In the genomic region with DNA sequence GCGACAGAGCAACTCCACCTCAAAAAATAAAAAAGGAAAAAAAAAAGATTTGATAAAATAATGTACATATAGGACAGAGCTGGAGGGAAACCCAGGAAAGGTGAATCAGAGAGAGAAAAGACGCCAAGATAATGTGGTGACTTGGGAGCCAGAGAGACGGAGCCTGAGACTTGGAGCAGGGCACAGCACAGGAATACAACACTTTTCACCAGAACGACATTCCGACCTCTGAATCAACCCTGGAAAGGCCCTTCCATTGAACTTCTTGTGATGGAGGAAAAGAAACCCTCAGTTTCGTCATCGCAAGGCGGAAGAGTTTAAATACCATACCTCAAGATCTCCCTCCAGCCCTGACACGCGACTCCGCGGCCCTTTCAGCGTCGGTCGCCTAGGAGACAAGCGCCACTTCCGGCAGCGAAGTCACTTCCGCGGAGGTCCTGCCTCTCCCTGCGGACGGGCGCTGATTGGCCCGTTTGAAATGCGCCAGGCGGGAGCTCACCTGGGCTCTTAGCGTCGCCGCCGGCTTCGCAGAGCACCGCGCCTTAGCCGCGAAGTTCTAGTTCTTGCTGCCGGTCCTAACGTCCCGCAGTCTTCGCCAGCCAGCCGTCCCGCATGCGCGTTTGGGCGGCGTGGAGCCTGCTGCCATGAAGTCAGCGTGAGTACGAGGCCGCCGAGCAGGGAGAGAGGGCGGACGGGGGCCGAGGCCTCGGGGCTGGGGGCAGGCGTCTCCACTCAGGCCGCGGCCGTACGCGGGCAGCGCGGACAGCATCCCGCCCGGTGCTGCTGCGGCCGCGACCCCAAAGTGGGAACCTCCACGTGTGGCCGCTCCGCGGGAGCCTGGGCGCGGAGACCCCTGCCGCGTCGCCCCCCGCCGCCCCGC, we compare ENCODE assay signal across 1 cellular context.
TF ChIP-seq lines count a peak whose summit lies in the region.

KIF23 (plus strand) TSS at position 528 of the 880 bp plus-strand sequence; CDS start at position 645, 117 bp downstream.

TF ChIP-seq in K562, 482 proteins besides CTCF, POLR2A, EP300 and RAD21 (continued from another document and continues in another):
- TF ChIP-seq, protein P1, sequence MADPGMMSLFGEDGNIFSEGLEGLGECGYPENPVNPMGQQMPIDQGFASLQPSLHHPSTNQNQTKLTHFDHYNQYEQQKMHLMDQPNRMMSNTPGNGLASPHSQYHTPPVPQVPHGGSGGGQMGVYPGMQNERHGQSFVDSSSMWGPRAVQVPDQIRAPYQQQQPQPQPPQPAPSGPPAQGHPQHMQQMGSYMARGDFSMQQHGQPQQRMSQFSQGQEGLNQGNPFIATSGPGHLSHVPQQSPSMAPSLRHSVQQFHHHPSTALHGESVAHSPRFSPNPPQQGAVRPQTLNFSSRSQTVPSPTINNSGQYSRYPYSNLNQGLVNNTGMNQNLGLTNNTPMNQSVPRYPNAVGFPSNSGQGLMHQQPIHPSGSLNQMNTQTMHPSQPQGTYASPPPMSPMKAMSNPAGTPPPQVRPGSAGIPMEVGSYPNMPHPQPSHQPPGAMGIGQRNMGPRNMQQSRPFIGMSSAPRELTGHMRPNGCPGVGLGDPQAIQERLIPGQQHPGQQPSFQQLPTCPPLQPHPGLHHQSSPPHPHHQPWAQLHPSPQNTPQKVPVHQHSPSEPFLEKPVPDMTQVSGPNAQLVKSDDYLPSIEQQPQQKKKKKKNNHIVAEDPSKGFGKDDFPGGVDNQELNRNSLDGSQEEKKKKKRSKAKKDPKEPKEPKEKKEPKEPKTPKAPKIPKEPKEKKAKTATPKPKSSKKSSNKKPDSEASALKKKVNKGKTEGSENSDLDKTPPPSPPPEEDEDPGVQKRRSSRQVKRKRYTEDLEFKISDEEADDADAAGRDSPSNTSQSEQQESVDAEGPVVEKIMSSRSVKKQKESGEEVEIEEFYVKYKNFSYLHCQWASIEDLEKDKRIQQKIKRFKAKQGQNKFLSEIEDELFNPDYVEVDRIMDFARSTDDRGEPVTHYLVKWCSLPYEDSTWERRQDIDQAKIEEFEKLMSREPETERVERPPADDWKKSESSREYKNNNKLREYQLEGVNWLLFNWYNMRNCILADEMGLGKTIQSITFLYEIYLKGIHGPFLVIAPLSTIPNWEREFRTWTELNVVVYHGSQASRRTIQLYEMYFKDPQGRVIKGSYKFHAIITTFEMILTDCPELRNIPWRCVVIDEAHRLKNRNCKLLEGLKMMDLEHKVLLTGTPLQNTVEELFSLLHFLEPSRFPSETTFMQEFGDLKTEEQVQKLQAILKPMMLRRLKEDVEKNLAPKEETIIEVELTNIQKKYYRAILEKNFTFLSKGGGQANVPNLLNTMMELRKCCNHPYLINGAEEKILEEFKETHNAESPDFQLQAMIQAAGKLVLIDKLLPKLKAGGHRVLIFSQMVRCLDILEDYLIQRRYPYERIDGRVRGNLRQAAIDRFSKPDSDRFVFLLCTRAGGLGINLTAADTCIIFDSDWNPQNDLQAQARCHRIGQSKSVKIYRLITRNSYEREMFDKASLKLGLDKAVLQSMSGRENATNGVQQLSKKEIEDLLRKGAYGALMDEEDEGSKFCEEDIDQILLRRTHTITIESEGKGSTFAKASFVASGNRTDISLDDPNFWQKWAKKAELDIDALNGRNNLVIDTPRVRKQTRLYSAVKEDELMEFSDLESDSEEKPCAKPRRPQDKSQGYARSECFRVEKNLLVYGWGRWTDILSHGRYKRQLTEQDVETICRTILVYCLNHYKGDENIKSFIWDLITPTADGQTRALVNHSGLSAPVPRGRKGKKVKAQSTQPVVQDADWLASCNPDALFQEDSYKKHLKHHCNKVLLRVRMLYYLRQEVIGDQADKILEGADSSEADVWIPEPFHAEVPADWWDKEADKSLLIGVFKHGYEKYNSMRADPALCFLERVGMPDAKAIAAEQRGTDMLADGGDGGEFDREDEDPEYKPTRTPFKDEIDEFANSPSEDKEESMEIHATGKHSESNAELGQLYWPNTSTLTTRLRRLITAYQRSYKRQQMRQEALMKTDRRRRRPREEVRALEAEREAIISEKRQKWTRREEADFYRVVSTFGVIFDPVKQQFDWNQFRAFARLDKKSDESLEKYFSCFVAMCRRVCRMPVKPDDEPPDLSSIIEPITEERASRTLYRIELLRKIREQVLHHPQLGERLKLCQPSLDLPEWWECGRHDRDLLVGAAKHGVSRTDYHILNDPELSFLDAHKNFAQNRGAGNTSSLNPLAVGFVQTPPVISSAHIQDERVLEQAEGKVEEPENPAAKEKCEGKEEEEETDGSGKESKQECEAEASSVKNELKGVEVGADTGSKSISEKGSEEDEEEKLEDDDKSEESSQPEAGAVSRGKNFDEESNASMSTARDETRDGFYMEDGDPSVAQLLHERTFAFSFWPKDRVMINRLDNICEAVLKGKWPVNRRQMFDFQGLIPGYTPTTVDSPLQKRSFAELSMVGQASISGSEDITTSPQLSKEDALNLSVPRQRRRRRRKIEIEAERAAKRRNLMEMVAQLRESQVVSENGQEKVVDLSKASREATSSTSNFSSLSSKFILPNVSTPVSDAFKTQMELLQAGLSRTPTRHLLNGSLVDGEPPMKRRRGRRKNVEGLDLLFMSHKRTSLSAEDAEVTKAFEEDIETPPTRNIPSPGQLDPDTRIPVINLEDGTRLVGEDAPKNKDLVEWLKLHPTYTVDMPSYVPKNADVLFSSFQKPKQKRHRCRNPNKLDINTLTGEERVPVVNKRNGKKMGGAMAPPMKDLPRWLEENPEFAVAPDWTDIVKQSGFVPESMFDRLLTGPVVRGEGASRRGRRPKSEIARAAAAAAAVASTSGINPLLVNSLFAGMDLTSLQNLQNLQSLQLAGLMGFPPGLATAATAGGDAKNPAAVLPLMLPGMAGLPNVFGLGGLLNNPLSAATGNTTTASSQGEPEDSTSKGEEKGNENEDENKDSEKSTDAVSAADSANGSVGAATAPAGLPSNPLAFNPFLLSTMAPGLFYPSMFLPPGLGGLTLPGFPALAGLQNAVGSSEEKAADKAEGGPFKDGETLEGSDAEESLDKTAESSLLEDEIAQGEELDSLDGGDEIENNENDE (IDR thresholded peaks at IDR 0.05; ENCODE audit: low read depth, low read length) = no peak
- TF ChIP-seq RNF2 (IDR thresholded peaks at IDR 0.05) (peak; percentile 73; the same call in 1 of the 2 replicates), ZNF12 (CRISPR knock-in tag; IDR thresholded peaks at IDR 0.05) (0 out of 2 replicates have a peak, but pooled peaks have one; percentile 54), JUNB (CRISPR knock-in tag; conservative IDR thresholded peaks at IDR 0.05) (no peak), PATZ1 (CRISPR knock-in tag; IDR thresholded peaks at IDR 0.05; ENCODE audit: borderline replicate concordance) (no peak), FOXP1 (CRISPR knock-in tag; IDR thresholded peaks at IDR 0.05) (0 out of 2 replicates have a peak, but pooled peaks have one; percentile 51), SUPT5H (IDR thresholded peaks at IDR 0.05) (peak; percentile 81), TEAD4 (IDR thresholded peaks at IDR 0.05; ENCODE audit: low read length) (no peak), TEAD4 (CRISPR knock-in tag; IDR thresholded peaks at IDR 0.05; ENCODE audit: borderline replicate concordance) (no peak), E2F3 (CRISPR knock-in tag; IDR thresholded peaks at IDR 0.05) (0 out of 2 replicates have a peak, but pooled peaks have one; percentile 56), MYBL2 (IDR thresholded peaks at IDR 0.05; ENCODE audit: low read depth) (peak; percentile 98), MYBL2 (CRISPR knock-in tag; IDR thresholded peaks at IDR 0.05; ENCODE audit: borderline replicate concordance) (peak; percentile 90; the same call in 1 of the 2 replicates), HDAC1 (IDR thresholded peaks at IDR 0.05) (peak in 1 of 2 experiments; percentile 98; a peak in 2 of 4 replicates), ZNF551 (CRISPR knock-in tag; IDR thresholded peaks at IDR 0.05) (no peak), BRF1 (IDR thresholded peaks at IDR 0.05; ENCODE audit: borderline replicate concordance, extremely low read depth, insufficient read length) (no peak), TAF7 (tag; IDR thresholded peaks at IDR 0.05) (no peak), BCL6 (CRISPR knock-in tag; IDR thresholded peaks at IDR 0.05) (no peak), WHSC1 (IDR thresholded peaks at IDR 0.05; ENCODE audit: low read length) (no peak), ZNF347 (CRISPR knock-in tag; IDR thresholded peaks at IDR 0.05; ENCODE audit: low read depth) (no peak), SIX5 (IDR thresholded peaks at IDR 0.05; ENCODE audit: borderline replicate concordance in 1 of 2, insufficient read depth in 1 of 2, low read depth in 1 of 2, low read length in 2 of 2) (peak in 1 of 2 experiments; percentile 27; a peak in 1 of 4 replicates), TARDBP (IDR thresholded peaks at IDR 0.05) (0 out of 2 replicates have a peak, but pooled peaks have one; percentile 29), KLF16 (IDR thresholded peaks at IDR 0.05) (no peak), RBFOX2 (IDR thresholded peaks at IDR 0.05; ENCODE audit: low read depth, low read length) (peak; percentile 98), MTA1 (IDR thresholded peaks at IDR 0.05; ENCODE audit: borderline replicate concordance) (no peak; the same call in 1 of the 2 replicates), SRSF9 (IDR thresholded peaks at IDR 0.05; ENCODE audit: borderline replicate concordance, low read depth, low read length) (no peak), PBX2 (CRISPR knock-in tag; IDR thresholded peaks at IDR 0.05; ENCODE audit: low read depth) (no peak), PBX2 (tag; conservative IDR thresholded peaks at IDR 0.05; ENCODE audit: low read depth) (no peak)
- TF ChIP-seq, protein P2, sequence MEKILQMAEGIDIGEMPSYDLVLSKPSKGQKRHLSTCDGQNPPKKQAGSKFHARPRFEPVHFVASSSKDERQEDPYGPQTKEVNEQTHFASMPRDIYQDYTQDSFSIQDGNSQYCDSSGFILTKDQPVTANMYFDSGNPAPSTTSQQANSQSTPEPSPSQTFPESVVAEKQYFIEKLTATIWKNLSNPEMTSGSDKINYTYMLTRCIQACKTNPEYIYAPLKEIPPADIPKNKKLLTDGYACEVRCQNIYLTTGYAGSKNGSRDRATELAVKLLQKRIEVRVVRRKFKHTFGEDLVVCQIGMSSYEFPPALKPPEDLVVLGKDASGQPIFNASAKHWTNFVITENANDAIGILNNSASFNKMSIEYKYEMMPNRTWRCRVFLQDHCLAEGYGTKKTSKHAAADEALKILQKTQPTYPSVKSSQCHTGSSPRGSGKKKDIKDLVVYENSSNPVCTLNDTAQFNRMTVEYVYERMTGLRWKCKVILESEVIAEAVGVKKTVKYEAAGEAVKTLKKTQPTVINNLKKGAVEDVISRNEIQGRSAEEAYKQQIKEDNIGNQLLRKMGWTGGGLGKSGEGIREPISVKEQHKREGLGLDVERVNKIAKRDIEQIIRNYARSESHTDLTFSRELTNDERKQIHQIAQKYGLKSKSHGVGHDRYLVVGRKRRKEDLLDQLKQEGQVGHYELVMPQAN (IDR thresholded peaks at IDR 0.05; ENCODE audit: borderline replicate concordance) = peak; percentile 99
- TF ChIP-seq, protein P3, sequence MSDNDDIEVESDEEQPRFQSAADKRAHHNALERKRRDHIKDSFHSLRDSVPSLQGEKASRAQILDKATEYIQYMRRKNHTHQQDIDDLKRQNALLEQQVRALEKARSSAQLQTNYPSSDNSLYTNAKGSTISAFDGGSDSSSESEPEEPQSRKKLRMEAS (CRISPR knock-in tag; IDR thresholded peaks at IDR 0.05) = peak; percentile 91
- TF ChIP-seq, protein P4, sequence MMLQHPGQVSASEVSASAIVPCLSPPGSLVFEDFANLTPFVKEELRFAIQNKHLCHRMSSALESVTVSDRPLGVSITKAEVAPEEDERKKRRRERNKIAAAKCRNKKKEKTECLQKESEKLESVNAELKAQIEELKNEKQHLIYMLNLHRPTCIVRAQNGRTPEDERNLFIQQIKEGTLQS (IDR thresholded peaks at IDR 0.05) = peak; percentile 72
- TF ChIP-seq, protein P4 (CRISPR knock-in tag; conservative IDR thresholded peaks at IDR 0.05) = no peak
- TF ChIP-seq, protein P5, sequence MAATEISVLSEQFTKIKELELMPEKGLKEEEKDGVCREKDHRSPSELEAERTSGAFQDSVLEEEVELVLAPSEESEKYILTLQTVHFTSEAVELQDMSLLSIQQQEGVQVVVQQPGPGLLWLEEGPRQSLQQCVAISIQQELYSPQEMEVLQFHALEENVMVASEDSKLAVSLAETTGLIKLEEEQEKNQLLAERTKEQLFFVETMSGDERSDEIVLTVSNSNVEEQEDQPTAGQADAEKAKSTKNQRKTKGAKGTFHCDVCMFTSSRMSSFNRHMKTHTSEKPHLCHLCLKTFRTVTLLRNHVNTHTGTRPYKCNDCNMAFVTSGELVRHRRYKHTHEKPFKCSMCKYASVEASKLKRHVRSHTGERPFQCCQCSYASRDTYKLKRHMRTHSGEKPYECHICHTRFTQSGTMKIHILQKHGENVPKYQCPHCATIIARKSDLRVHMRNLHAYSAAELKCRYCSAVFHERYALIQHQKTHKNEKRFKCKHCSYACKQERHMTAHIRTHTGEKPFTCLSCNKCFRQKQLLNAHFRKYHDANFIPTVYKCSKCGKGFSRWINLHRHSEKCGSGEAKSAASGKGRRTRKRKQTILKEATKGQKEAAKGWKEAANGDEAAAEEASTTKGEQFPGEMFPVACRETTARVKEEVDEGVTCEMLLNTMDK (IDR thresholded peaks at IDR 0.05; ENCODE audit: borderline replicate concordance, insufficient read depth, low read depth, low read length, poor library complexity, severe bottlenecking) = no peak
